Comparison of ENCODE assay signal across 13 cellular contexts in the genomic region with DNA sequence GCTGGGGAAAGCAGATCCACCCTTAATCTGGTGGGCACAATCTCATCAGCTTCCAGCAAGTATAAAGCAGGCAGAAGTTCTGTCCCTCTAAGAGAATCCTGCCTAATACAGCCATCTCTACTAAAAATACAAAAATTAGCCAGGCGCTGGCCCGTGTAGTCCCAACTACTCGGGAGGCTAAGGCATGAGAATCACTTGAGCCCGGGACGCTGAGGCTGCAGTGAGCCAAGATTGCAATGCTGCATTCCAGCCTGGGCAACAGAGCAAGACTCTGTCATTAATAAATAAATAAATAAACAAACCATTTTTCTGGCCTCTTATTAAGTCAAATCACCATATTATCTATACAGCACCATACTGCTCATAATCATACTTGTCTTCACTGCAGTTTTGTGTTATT.
"Had no signal": no experiment of that assay in that cellular context is flagged by ENCODE, and none has a peak within 500 bp of the region (broad histone marks: within the 10 kb centered on the region; RNA-seq: fewer than 3 reads in every experiment).

No MANE protein-coding gene starts in this region.

- H3K36me3 Mint-ChIP-seq: immature natural killer cell had no signal

- H3K27ac Mint-ChIP-seq: activated CD8-positive, alpha-beta memory T cell treated with anti-CD3 and anti-CD28 coated beads, Interleukin-2, amount 10 ng/mL, durations not matched to agents 7 days and 5 days had no signal

- H3K4me3 ChIP-seq: suprapubic skin had no signal

- H3K36me3 ChIP-seq: suprapubic skin had no signal

- H3K27me3 Mint-ChIP-seq: activated CD8-positive, alpha-beta memory T cell treated with anti-CD3 and anti-CD28 coated beads, Interleukin-2, amount 10 ng/mL, durations not matched to agents 7 days and 5 days; activated naive CD8-positive, alpha-beta T cell treated with anti-CD3 and anti-CD28 coated beads for 36 hours had no signal

- DNase-seq: activated CD8-positive, alpha-beta memory T cell treated with anti-CD3 and anti-CD28 coated beads, Interleukin-2, amount 10 ng/mL, durations not matched to agents 7 days and 5 days; activated gamma-delta T cell treated with Interleukin-2 at 50 U/mL for 16 hours; activated naive CD8-positive, alpha-beta T cell treated with anti-CD3 and anti-CD28 coated beads for 36 hours; activated T-cell treated with anti-CD3 and anti-CD28 coated beads, Interleukin-2, amount 50 U/mL, for 4 hours; caudate nucleus; effector memory CD4-positive, alpha-beta T cell; immature natural killer cell; nephron progenitor cell; stimulated activated naive CD8-positive, alpha-beta T cell treated with anti-CD3 and anti-CD28 coated beads, Interleukin-15, Interleukin-2, amounts not matched to agents 100 U/mL and 50 U/mL, for 24 hours; T-helper 2 cell had no signal

- H3K4me3 Mint-ChIP-seq: activated CD8-positive, alpha-beta memory T cell treated with anti-CD3 and anti-CD28 coated beads, Interleukin-2, amount 10 ng/mL, durations not matched to agents 7 days and 5 days; activated T-cell treated with anti-CD3 and anti-CD28 coated beads, Interleukin-2, amount 50 U/mL, for 4 hours had no signal

- H3K9me3 ChIP-seq: suprapubic skin had no signal

- ATAC-seq: activated CD8-positive, alpha-beta memory T cell treated with anti-CD3 and anti-CD28 coated beads, Interleukin-2, amount 10 ng/mL, durations not matched to agents 7 days and 5 days; activated T-cell treated with anti-CD3 and anti-CD28 coated beads, Interleukin-2, amount 50 U/mL, for 4 hours; sciatic nerve; stimulated activated naive CD8-positive, alpha-beta T cell treated with anti-CD3 and anti-CD28 coated beads, Interleukin-15, Interleukin-2, amounts not matched to agents 100 U/mL and 50 U/mL, for 24 hours had no signal

- H3K9me3 Mint-ChIP-seq: activated naive CD8-positive, alpha-beta T cell treated with anti-CD3 and anti-CD28 coated beads for 36 hours; activated T-cell treated with anti-CD3 and anti-CD28 coated beads, Interleukin-2, amount 50 U/mL, for 4 hours; immature natural killer cell; nephron progenitor cell had no signal

- H3K27me3 ChIP-seq: suprapubic skin had no signal

- H3K27ac ChIP-seq: epithelial cell of prostate, suprapubic skin had no signal
